13 cellular contexts compared by ENCODE assay signal in genomic region chr7:85114342-85114741, GRCh38.
A peak's percentile ranks its signal among the peaks of the same experiment; 100 is the strongest.
DNase-seq lines count a peak whose midpoint lies in the region; ATAC-seq, FAIRE-seq and TF ChIP-seq lines count a peak whose summit lies in the region.
"Had no signal": no experiment of that assay in that cellular context is flagged by ENCODE, and none has a peak within 500 bp of the region (broad histone marks: within the 10 kb centered on the region; RNA-seq: fewer than 3 reads in every experiment).

No MANE protein-coding gene starts in this region.

- H3K36me3 ChIP-seq in RWPE2 (ENCODE audit: low read depth) (no peaks in the 10 kb centered on the region), small intestine (ENCODE audit: control insufficient read depth in 2 of 2, insufficient read depth in 2 of 2, low read length in 2 of 2) (no peaks in the 10 kb centered on the region), SJCRH30 (no peaks in the 10 kb centered on the region)

- DNase-seq in HT1080 (ENCODE audit: low read depth) (peak; percentile 48), RWPE2 (ENCODE audit: low spot score) (no peak), foreskin keratinocyte (peak; percentile 40 to 71), small intestine (peak; percentile 31), SJCRH30 (no peak), Right ventricle myocardium superior (no peak), KBM-7 (no peak)
- DNase-seq: CD8-positive, alpha-beta memory T cell; H9; NCI-H1694; NCI-H510A had no signal

- WGBS in small intestine, 3 donors = 90 to 95% (median 92%) methylated on average over 4 of the region's 4 CpGs

- no peak for TF ChIP-seq CTCF in RWPE2 (IDR thresholded peaks at IDR 0.05; ENCODE audit: poor library complexity, severe bottlenecking)
- TF ChIP-seq CTCF in foreskin keratinocyte (conservative IDR thresholded peaks at IDR 0.05) = no peak

- no peaks in the 10 kb centered on the region for H3K27me3 ChIP-seq in RWPE2 (ENCODE audit: insufficient read depth, poor library complexity, severe bottlenecking)
- H3K27me3 ChIP-seq in foreskin keratinocyte = no peaks in the 10 kb centered on the region
- no peaks in the 10 kb centered on the region for H3K27me3 ChIP-seq in small intestine (ENCODE audit: control insufficient read depth in 2 of 2, insufficient read depth in 2 of 2, low read length in 2 of 2)
- H3K27me3 ChIP-seq in SJCRH30 = no peaks in the 10 kb centered on the region

- H3K9me3 ChIP-seq in RWPE2 (ENCODE audit: severe bottlenecking) (no peaks in the 10 kb centered on the region), small intestine (ENCODE audit: control insufficient read depth, low read depth) (no peaks in the 10 kb centered on the region), SJCRH30 (replicated peaks) (no peaks in the 10 kb centered on the region)

- H3K27ac ChIP-seq in RWPE2 (ENCODE audit: poor library complexity, severe bottlenecking) (peak overlapping the region; percentile 15), foreskin keratinocyte (peak overlapping the region; percentile 4), small intestine (ENCODE audit: low read depth in 1 of 2, low read length in 1 of 2) (no peak overlapping the region), SJCRH30 (no peak overlapping the region)

- intact Hi-C loops in Right ventricle myocardium superior (cut with DNase I) = no loop called here

- FAIRE-seq in small intestine (lab: Jason Lieb, UNC) = no peak
- FAIRE-seq: HTR-8/SVneo had no signal

- H3K4me1 ChIP-seq in RWPE2 (ENCODE audit: insufficient read depth, poor library complexity, severe bottlenecking) (peaks cover 20% of the 10 kb centered on the region), foreskin keratinocyte (peaks cover 20% of the 10 kb centered on the region), small intestine (ENCODE audit: control insufficient read depth in 2 of 2, insufficient read depth in 1 of 2, low read depth in 1 of 2, low read length in 1 of 2) (no peaks in the 10 kb centered on the region), SJCRH30 (no peaks in the 10 kb centered on the region)

- in situ Hi-C loops in KBM-7 (cut with MboI; ENCODE audit: low pct_unique_long_range_greater_than_20kb, low sequenced_read_pairs) = no loop called here

- H3K4me3 ChIP-seq in RWPE2 (ENCODE audit: severe bottlenecking) (no peak overlapping the region), small intestine (ENCODE audit: low read depth in 1 of 2, low read length in 2 of 2) (no peak overlapping the region), SJCRH30 (no peak overlapping the region)

- peak; percentile 96 for ATAC-seq in RWPE2 (ENCODE audit: low read depth)
- peak; percentile 94 for ATAC-seq in foreskin keratinocyte
- no peak for ATAC-seq in Right ventricle myocardium superior (ENCODE audit: poor library complexity)
- no peak for ATAC-seq in GM18873 (IDR thresholded peaks at IDR 0.05; ENCODE audit: low FRiP score, unreplicated experiment)

Comparison
In these comparisons a context has a peak if more than half of its experiments do, and no peak if none do; other contexts are left out.
1. DNase-seq: peak in HT1080 (single experiment), foreskin keratinocyte (2 of 2) and small intestine (single experiment); none in RWPE2 (single experiment), SJCRH30 (0 of 2), Right ventricle myocardium superior (single experiment) and KBM-7 (single experiment).
2. ATAC-seq: peak in RWPE2 (single experiment) and foreskin keratinocyte (single experiment); none in Right ventricle myocardium superior (single experiment) and GM18873 (single experiment).
3. H3K27ac ChIP-seq: peak in RWPE2 (single experiment) and foreskin keratinocyte (single experiment); none in small intestine (0 of 2) and SJCRH30 (single experiment).